Comparison of ENCODE assay signal across 21 cellular contexts in genomic region chrX:84258708-84259107, GRCh38.
DNase-seq lines count a peak whose midpoint lies in the region; ATAC-seq, FAIRE-seq and TF ChIP-seq lines count a peak whose summit lies in the region.
"Had no signal": no experiment of that assay in that cellular context is flagged by ENCODE, and none has a peak within 500 bp of the region (broad histone marks: within the 10 kb centered on the region; RNA-seq: fewer than 3 reads in every experiment).

No MANE protein-coding gene starts in this region.

- DNase-seq in A549 (ENCODE audit: low read depth in 1 of 2, low spot score in 1 of 2) (no peak), GM23338 (ENCODE audit: low spot score) (no peak), GM23248 (no peak), BE2C (no peak)
- no peak for DNase-seq in activated CD4-positive, alpha-beta T cell treated with anti-CD3 and anti-CD28 coated beads, Interleukin-2, amount 50 U/mL, for 1 hour
- DNase-seq: CD8-positive, alpha-beta memory T cell; DMS79; HCEC 1CT; NCI-H1092; NCI-H510A treated with DMSO at 0.1 percent for 48 hours; NCI-H82; PC-9 had no signal

- no peak for TF ChIP-seq EP300 in A549 (IDR thresholded peaks at IDR 0.05)

- peak; percentile 72 for FAIRE-seq in A549 (lab: Jason Lieb, UNC)
- FAIRE-seq: D721Med, HepG2 had no signal

- H3K27me3 ChIP-seq in GM23338 (ENCODE audit: insufficient read depth) (no peaks in the 10 kb centered on the region), GM23248 (replicated peaks; ENCODE audit: insufficient read depth) (no peaks in the 10 kb centered on the region), BE2C (no peaks in the 10 kb centered on the region)

- H2AFZ ChIP-seq in GM23338: peak overlapping the region; percentile 25; the same call in 1 of the 2 replicates
- H2AFZ ChIP-seq in GM23248: no peak overlapping the region
- H2AFZ ChIP-seq: PC-9 had no signal

- no peaks in the 10 kb centered on the region for H3F3A ChIP-seq in GM23338 (replicated peaks; ENCODE audit: low read depth)
- H3F3A ChIP-seq in GM23248 (ENCODE audit: insufficient read depth): no peaks in the 10 kb centered on the region

- in situ Hi-C loops in GM23248 (cut with MboI): no loop called here

- no peak overlapping the region for H3K27ac ChIP-seq in A549
- H3K27ac ChIP-seq in GM23338 (ENCODE audit: low read depth): no peak overlapping the region
- no peak overlapping the region for H3K27ac ChIP-seq in GM23248
- H3K27ac ChIP-seq: 22Rv1; BLaER1 treated with 17β-estradiol and CSF1 and Interleukin-3, amounts not matched to agents 10 nM and 100 nM; KMS-11; PC-9; SK-N-MC had no signal

- CTCF ChIA-PET in A549 (lab: Yijun Ruan, JAX): no interaction called here

- peaks cover 12% of the 10 kb centered on the region; the same call in 2 of the 3 replicates for H3K4me1 Mint-ChIP-seq in GM23338
- H3K4me1 Mint-ChIP-seq: CD8-positive, alpha-beta memory T cell had no signal

- H3K4me1 ChIP-seq in A549 (no peaks in the 10 kb centered on the region), GM23338 (ENCODE audit: insufficient read depth) (no peaks in the 10 kb centered on the region; the same call in 1 of the 2 replicates), GM23248 (ENCODE audit: insufficient read depth) (no peaks in the 10 kb centered on the region), BE2C (no peaks in the 10 kb centered on the region)

- no peaks in the 10 kb centered on the region for H3K36me3 ChIP-seq in GM23338 (ENCODE audit: insufficient read depth)
- H3K36me3 ChIP-seq in GM23248 (ENCODE audit: low read depth): no peaks in the 10 kb centered on the region
- no peaks in the 10 kb centered on the region for H3K36me3 ChIP-seq in BE2C
- H3K36me3 ChIP-seq: BLaER1 treated with 17β-estradiol and CSF1 and Interleukin-3, amounts not matched to agents 10 nM and 100 nM had no signal

- H3K9me3 ChIP-seq in A549: no peaks in the 10 kb centered on the region
- H3K9me3 ChIP-seq in GM23248 (ENCODE audit: low read depth): no peaks in the 10 kb centered on the region
- no peaks in the 10 kb centered on the region for H3K9me3 ChIP-seq in BE2C
- H3K9me3 ChIP-seq: BLaER1 treated with 17β-estradiol and CSF1 and Interleukin-3, amounts not matched to agents 10 nM and 100 nM had no signal

- no peak for ATAC-seq in A549
- peak; percentile 59 for ATAC-seq in GM19043 (IDR thresholded peaks at IDR 0.05; ENCODE audit: low read depth, unreplicated experiment)
- no peak for ATAC-seq in GM23338
- peak; percentile 65 for ATAC-seq in HG03196 (IDR thresholded peaks at IDR 0.05; ENCODE audit: unreplicated experiment)
- no peak for ATAC-seq in HG02973 (IDR thresholded peaks at IDR 0.05; ENCODE audit: unreplicated experiment)
- ATAC-seq: HepG2 had no signal

- no peaks in the 10 kb centered on the region for H3K27me3 Mint-ChIP-seq in GM23338 (ENCODE audit: insufficient read depth, low read depth, poor library complexity)
- H3K27me3 Mint-ChIP-seq: CD8-positive, alpha-beta memory T cell had no signal

- H3K4me3 ChIP-seq in A549 (no peak overlapping the region), GM23338 (no peak overlapping the region), GM23248 (no peak overlapping the region), BE2C (ENCODE audit: low read depth, low read length) (no peak overlapping the region)
- H3K4me3 ChIP-seq: BLaER1 treated with 17β-estradiol and CSF1 and Interleukin-3, amounts not matched to agents 10 nM and 100 nM; PC-9; SK-N-MC had no signal

- no peaks in the 10 kb centered on the region for H4K20me1 ChIP-seq in GM23338 (replicated peaks; ENCODE audit: insufficient read depth)
- H4K20me1 ChIP-seq in GM23248 (ENCODE audit: insufficient read depth): no peaks in the 10 kb centered on the region
- H4K20me1 ChIP-seq: BLaER1 treated with 17β-estradiol and CSF1 and Interleukin-3, amounts not matched to agents 10 nM and 100 nM had no signal

- no peaks in the 10 kb centered on the region for H3K36me3 Mint-ChIP-seq in GM23338 (ENCODE audit: low read depth)
- H3K36me3 Mint-ChIP-seq: CD8-positive, alpha-beta memory T cell had no signal

- no peaks in the 10 kb centered on the region for H3K9me3 Mint-ChIP-seq in GM23338

- H3K4me2 ChIP-seq in A549: no peak overlapping the region
- H3K4me2 ChIP-seq in GM23338: no peak overlapping the region
- H3K4me2 ChIP-seq in GM23248 (ENCODE audit: unreplicated experiment): no peak overlapping the region
- H3K4me2 ChIP-seq: BLaER1 treated with 17β-estradiol and CSF1 and Interleukin-3, amounts not matched to agents 10 nM and 100 nM; KMS-11; PC-9 had no signal

- POLR2A ChIA-PET in A549 (lab: Yijun Ruan, JAX): no interaction called here

- no peaks in the 10 kb centered on the region for H3K79me2 ChIP-seq in GM23338 (replicated peaks; ENCODE audit: insufficient read depth)
- H3K79me2 ChIP-seq in GM23248 (ENCODE audit: insufficient read depth): no peaks in the 10 kb centered on the region

- WGBS in A549 (ENCODE audit: missing lambda C conversion rate): 4% methylated on average over 1 of the region's 1 CpG
- WGBS in GM23248 (ENCODE audit: low coverage in 1 of 2, low lambda C conversion rate in 2 of 2, missing lambda C conversion rate in 2 of 2), 2 experiments: 28 to 29% methylated on average over 1 of the region's 1 CpG

- no peak for TF ChIP-seq CTCF in A549 (IDR thresholded peaks at IDR 0.05)
- TF ChIP-seq CTCF in GM23338 (conservative IDR thresholded peaks at IDR 0.05; ENCODE audit: low read depth in 2 of 2): no peak
- TF ChIP-seq CTCF in BE2C (IDR thresholded peaks at IDR 0.05; ENCODE audit: low read depth, low read length): no peak

- H3K9me2 ChIP-seq in GM23338 (ENCODE audit: insufficient read depth): no peaks in the 10 kb centered on the region
- H3K9me2 ChIP-seq in GM23248 (ENCODE audit: insufficient read depth): no peaks in the 10 kb centered on the region

- H3K4me3 Mint-ChIP-seq in GM23338: no peak overlapping the region
- H3K4me3 Mint-ChIP-seq: CD8-positive, alpha-beta memory T cell had no signal

- no peak for TF ChIP-seq POLR2A in A549 (IDR thresholded peaks at IDR 0.05; ENCODE audit: low read length)

- no peak for TF ChIP-seq RAD21 in A549 (conservative IDR thresholded peaks at IDR 0.05 in 1 of 2, IDR thresholded peaks at IDR 0.05 in 1 of 2)

- H3K27ac Mint-ChIP-seq in GM23338: no peak overlapping the region
- H3K27ac Mint-ChIP-seq: CD8-positive, alpha-beta memory T cell had no signal

- H3K9ac ChIP-seq in GM23248: no peak overlapping the region
- H3K9ac ChIP-seq: BLaER1 treated with 17β-estradiol and CSF1 and Interleukin-3, amounts not matched to agents 10 nM and 100 nM; KMS-11 had no signal

TF ChIP-seq in A549, 52 proteins besides CTCF, POLR2A, EP300 and RAD21:
- TF ChIP-seq CBX8 (IDR thresholded peaks at IDR 0.05): no peak
- no peak for TF ChIP-seq ZFP36 (IDR thresholded peaks at IDR 0.05; ENCODE audit: borderline replicate concordance, partially characterized antibody)
- TF ChIP-seq RNF2 (IDR thresholded peaks at IDR 0.05; ENCODE audit: borderline replicate concordance, low read depth): no peak
- no peak for TF ChIP-seq RFX5 (IDR thresholded peaks at IDR 0.05)
- TF ChIP-seq NPAS2 (CRISPR knock-in tag; IDR thresholded peaks at IDR 0.05; ENCODE audit: borderline replicate concordance): no peak

TF ChIP-seq in GM23338, 12 proteins besides CTCF, POLR2A, EP300 and RAD21 (continues in another document):
- TF ChIP-seq ZNF331 (CRISPR knock-in tag; IDR thresholded peaks at IDR 0.05; ENCODE audit: low read depth): no peak
- TF ChIP-seq EZH2phosphoT487 (IDR thresholded peaks at IDR 0.05; ENCODE audit: unreplicated experiment): no peak

Comparison
In these comparisons a context has a peak if more than half of its experiments do, and no peak if none do; other contexts are left out.
1. ATAC-seq: peak in GM19043 (single experiment) and HG03196 (single experiment); none in A549 (0 of 2), GM23338 (single experiment) and HG02973 (single experiment).